In genomic region chr17:77088455-77089117, GRCh38 we compare ENCODE assay signal across 1 cellular context.
TF ChIP-seq lines count a peak whose summit lies in the region.

No MANE protein-coding gene starts in this region.

TF ChIP-seq in A549, 52 proteins besides CTCF, POLR2A, EP300 and RAD21 (continued from another document):
- TF ChIP-seq E2F6 (IDR thresholded peaks at IDR 0.05; ENCODE audit: borderline replicate concordance, low read depth) (peak; percentile 96), NPAS2 (CRISPR knock-in tag; IDR thresholded peaks at IDR 0.05; ENCODE audit: borderline replicate concordance) (0 out of 2 replicates have a peak, but pooled peaks have one; percentile 13), HOXB5 (CRISPR knock-in tag; IDR thresholded peaks at IDR 0.05) (peak; percentile 80; the same call in 1 of the 2 replicates), JUNB (IDR thresholded peaks at IDR 0.05) (no peak), RNF2 (IDR thresholded peaks at IDR 0.05; ENCODE audit: borderline replicate concordance, low read depth) (no peak), ZFP36 (IDR thresholded peaks at IDR 0.05; ENCODE audit: borderline replicate concordance, partially characterized antibody) (no peak), CBX2 (IDR thresholded peaks at IDR 0.05; ENCODE audit: borderline replicate concordance, low read depth) (no peak), FOSL2 (IDR thresholded peaks at IDR 0.05) (0 out of 2 replicates have a peak, but pooled peaks have one; percentile 24), FOSL2 (CRISPR knock-in tag; IDR thresholded peaks at IDR 0.05) (peak; percentile 97), BCL3 (IDR thresholded peaks at IDR 0.05) (peak; percentile 92; the same call in 2 of the 3 replicates), POLR2AphosphoS2 (conservative IDR thresholded peaks at IDR 0.05; ENCODE audit: low read length) (no peak), ZC3H11A (IDR thresholded peaks at IDR 0.05) (no peak), KDM5A (IDR thresholded peaks at IDR 0.05) (no peak), SREBF2 (IDR thresholded peaks at IDR 0.05) (no peak), RCOR1 (IDR thresholded peaks at IDR 0.05; ENCODE audit: low read depth, low read length) (no peak), NR3C1 (IDR thresholded peaks at IDR 0.05) (no peak), ZSCAN20 (CRISPR knock-in tag; IDR thresholded peaks at IDR 0.05) (no peak), TFCP2L1 (CRISPR knock-in tag; IDR thresholded peaks at IDR 0.05) (no peak), SMC3 (IDR thresholded peaks at IDR 0.05) (peak; percentile 73), ZNF302 (CRISPR knock-in tag; IDR thresholded peaks at IDR 0.05) (no peak), HOXA7 (CRISPR knock-in tag; IDR thresholded peaks at IDR 0.05) (no peak), FOSB (CRISPR knock-in tag; IDR thresholded peaks at IDR 0.05) (no peak), MAZ (IDR thresholded peaks at IDR 0.05; ENCODE audit: borderline replicate concordance, low read depth, low read length) (0 out of 2 replicates have a peak, but pooled peaks have one; percentile 22), CHD4 (IDR thresholded peaks at IDR 0.05; ENCODE audit: borderline replicate concordance) (no peak), KDM1A (IDR thresholded peaks at IDR 0.05; ENCODE audit: low read depth) (no peak), HEYL (CRISPR knock-in tag; IDR thresholded peaks at IDR 0.05) (no peak), HDAC2 (IDR thresholded peaks at IDR 0.05) (no peak), HMGXB4 (CRISPR knock-in tag; IDR thresholded peaks at IDR 0.05; ENCODE audit: borderline replicate concordance) (no peak; the same call in 1 of the 2 replicates), ESRRA (IDR thresholded peaks at IDR 0.05; ENCODE audit: borderline replicate concordance, low read length) (no peak), MAX (IDR thresholded peaks at IDR 0.05) (peak; percentile 100), PBX3 (IDR thresholded peaks at IDR 0.05) (peak; percentile 24; the same call in 1 of the 2 replicates), RFX5 (IDR thresholded peaks at IDR 0.05) (peak; percentile 35; the same call in 1 of the 2 replicates), HES2 (IDR thresholded peaks at IDR 0.05) (no peak), PHF8 (IDR thresholded peaks at IDR 0.05; ENCODE audit: borderline replicate concordance, low read depth) (peak; percentile 73), GATA3 (IDR thresholded peaks at IDR 0.05; ENCODE audit: borderline replicate concordance) (no peak), EHF (CRISPR knock-in tag; IDR thresholded peaks at IDR 0.05) (no peak), EHMT2 (IDR thresholded peaks at IDR 0.05; ENCODE audit: low read depth) (0 out of 2 replicates have a peak, but pooled peaks have one; percentile 5)
TF ChIP-seq in A549: peak in this region for 19.
